Comparison of ENCODE assay signal across 14 cellular contexts in the genomic region with DNA sequence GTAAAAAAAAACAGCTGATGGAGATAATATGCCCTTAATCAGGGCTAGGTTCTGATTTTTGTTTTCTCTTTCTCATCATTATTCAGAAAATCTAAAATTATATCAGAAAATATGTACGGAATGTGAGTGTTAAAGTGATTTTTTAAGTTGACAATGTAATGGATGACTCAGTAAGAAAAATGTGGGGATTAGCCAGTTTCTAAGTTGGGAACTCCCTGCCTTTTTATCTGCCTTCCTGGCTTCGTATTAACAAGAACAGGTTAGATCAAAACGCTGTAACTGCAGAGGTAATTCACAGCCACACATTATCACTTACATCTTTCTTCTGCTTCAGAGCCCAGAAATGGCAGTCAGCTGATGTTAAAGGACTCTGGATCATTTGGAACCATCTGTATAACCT.
A peak's percentile ranks its signal among the peaks of the same experiment; 100 is the strongest.
DNase-seq lines count a peak whose midpoint lies in the region; FAIRE-seq and TF ChIP-seq lines count a peak whose summit lies in the region.
"Had no signal": no experiment of that assay in that cellular context is flagged by ENCODE, and none has a peak within 500 bp of the region (broad histone marks: within the 10 kb centered on the region; RNA-seq: fewer than 3 reads in every experiment).

No MANE protein-coding gene starts in this region.

- H3K27me3 ChIP-seq in WERI-Rb-1 (ENCODE audit: insufficient read depth, low read depth, severe bottlenecking) (no peaks in the 10 kb centered on the region), transverse colon (no peaks in the 10 kb centered on the region)
- H3K27me3 ChIP-seq: neutrophil, suprapubic skin had no signal

- H3K4me3 ChIP-seq in WERI-Rb-1 (ENCODE audit: low read depth, low read length) (no peak overlapping the region), transverse colon (no peak overlapping the region)
- H3K4me3 ChIP-seq: lower lobe of right lung, suprapubic skin had no signal

- no peak for FAIRE-seq in HTR-8/SVneo (lab: Jason Lieb, UNC)

- H3K9me3 ChIP-seq in WERI-Rb-1 (ENCODE audit: severe bottlenecking) (no peaks in the 10 kb centered on the region), transverse colon (no peaks in the 10 kb centered on the region)
- H3K9me3 ChIP-seq: lower lobe of right lung, neutrophil, suprapubic skin had no signal

- peak; percentile 27 for DNase-seq in ACHN
- peak; percentile 5 for DNase-seq in HTR-8/SVneo (ENCODE audit: insufficient read length, low spot score)
- no peak for DNase-seq in chondrocyte (ENCODE audit: low spot score)
- peak; percentile 21 for DNase-seq in kidney glomerular epithelial cell (lab: John Stamatoyannopoulos, UW)
- no peak for DNase-seq in islet precursor cell
- DNase-seq in WERI-Rb-1 = no peak
- DNase-seq in Ammon's horn (ENCODE audit: low spot score) = no peak
- no peak for DNase-seq in transverse colon
- DNase-seq: activated naive CD4-positive, alpha-beta T cell; lower lobe of right lung; NCI-H1092; NCI-H2227 treated with DMSO at 0.1 percent for 48 hours had no signal

- peaks cover 3% of the 10 kb centered on the region for H3K9me3 Mint-ChIP-seq in chondrocyte (ENCODE audit: low read depth)

- TF ChIP-seq EP300 in transverse colon (IDR thresholded peaks at IDR 0.05; ENCODE audit: low read depth) = no peak

- WGBS in transverse colon (ENCODE audit: low coverage in 1 of 2), 2 donors = 57 to 61% methylated on average over 3 of the region's 3 CpGs

- peaks cover 22% of the 10 kb centered on the region for H3K4me1 Mint-ChIP-seq in chondrocyte (ENCODE audit: low read depth)

- no peak overlapping the region for H3K4me3 Mint-ChIP-seq in chondrocyte (ENCODE audit: unreplicated experiment)

- H3K27ac Mint-ChIP-seq in chondrocyte (ENCODE audit: unreplicated experiment) = peak overlapping the region; percentile 25

- H3K27me3 Mint-ChIP-seq in chondrocyte (ENCODE audit: low read depth) = no peaks in the 10 kb centered on the region

- H3K27ac ChIP-seq in WERI-Rb-1 (no peak overlapping the region), transverse colon (no peak overlapping the region)
- H3K27ac ChIP-seq: lower lobe of right lung, neutrophil, suprapubic skin had no signal

- no peaks in the 10 kb centered on the region for H3K4me1 ChIP-seq in transverse colon
- H3K4me1 ChIP-seq: lower lobe of right lung had no signal

- intact Hi-C loops in transverse colon (cut with DNase I; ENCODE audit: low total_unique reads) = no loop called here

- in situ Hi-C loops in ACHN (cut with HindIII; ENCODE audit: low pct_ligation_motif_present, low pct_unique_long_range_greater_than_20kb, low sequenced_read_pairs) (no loop called here), transverse colon (cut with MboI; ENCODE audit: low pct_ligation_motif_present in 1 of 4, low pct_unique_long_range_greater_than_20kb in 1 of 4, low sequenced_read_pairs in 3 of 4) (no loop called here)

- TF ChIP-seq POLR2A in transverse colon (IDR thresholded peaks at IDR 0.05) = no peak

- TF ChIP-seq CTCF in chondrocyte (IDR thresholded peaks at IDR 0.05) = no peak
- TF ChIP-seq CTCF in WERI-Rb-1 (IDR thresholded peaks at IDR 0.05; ENCODE audit: low read depth, low read length) = no peak
- TF ChIP-seq CTCF in transverse colon (IDR thresholded peaks at IDR 0.05) = no peak

- H3K36me3 ChIP-seq in WERI-Rb-1 (no peaks in the 10 kb centered on the region), transverse colon (no peaks in the 10 kb centered on the region)
- H3K36me3 ChIP-seq: lower lobe of right lung, neutrophil, suprapubic skin had no signal

- H3K36me3 Mint-ChIP-seq in chondrocyte (ENCODE audit: low read depth) = no peaks in the 10 kb centered on the region

Comparison
In these comparisons a context has a peak if more than half of its experiments do, and no peak if none do; other contexts are left out.
1. DNase-seq: peak in ACHN (single experiment), HTR-8/SVneo (single experiment) and kidney glomerular epithelial cell (single experiment); none in chondrocyte (single experiment), islet precursor cell (single experiment), WERI-Rb-1 (single experiment), Ammon's horn (single experiment) and transverse colon (single experiment).